ENCODE assay signal across 1 cellular context in the genomic region with DNA sequence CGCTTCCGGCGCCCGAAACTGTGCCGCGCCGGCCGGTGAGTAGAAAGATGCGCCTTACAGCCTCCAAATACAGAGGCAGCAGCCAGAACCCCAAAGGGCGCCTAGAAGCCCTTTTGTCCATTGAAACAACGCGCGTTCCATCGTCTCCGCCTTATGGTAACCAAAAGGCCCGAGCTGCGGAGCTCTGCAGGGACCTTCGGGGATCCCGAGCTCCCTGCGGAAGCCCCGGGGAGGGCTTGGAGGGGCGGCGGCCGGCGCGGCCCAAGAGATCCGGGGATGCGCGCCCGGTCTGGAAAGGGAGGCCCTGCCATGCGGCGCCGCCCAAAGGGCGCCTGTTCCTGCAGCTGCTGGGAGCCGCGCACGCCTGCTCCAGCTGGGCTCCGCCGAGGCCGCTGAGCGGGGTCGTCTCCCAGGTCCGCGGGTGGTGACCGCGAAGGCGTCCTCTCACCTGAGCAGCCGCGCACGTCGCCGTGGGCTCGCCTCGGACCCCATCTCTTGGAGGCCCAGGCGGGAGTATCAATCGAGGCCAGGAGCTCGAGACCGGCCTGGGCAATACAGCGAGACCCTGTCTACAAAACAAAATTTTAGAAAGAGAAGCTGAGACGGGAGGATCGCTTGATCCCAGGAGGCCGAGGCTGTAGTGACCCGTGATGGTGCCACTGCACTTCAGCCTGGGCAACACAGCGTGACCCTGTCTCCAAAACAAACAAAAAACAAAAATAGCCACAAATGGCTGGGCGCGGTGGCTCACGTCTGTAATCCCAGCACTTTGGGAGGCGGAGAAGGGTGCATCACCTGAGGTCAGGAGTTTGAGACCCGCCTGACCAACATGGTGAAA.
TF ChIP-seq lines count a peak whose summit lies in the region.

No MANE protein-coding gene starts in this region.

TF ChIP-seq in HEK293, 187 proteins besides CTCF, POLR2A, EP300 and RAD21 (continued from another document):
- no peak for TF ChIP-seq ZNF513 (tag by site-specific recombination; IDR thresholded peaks at IDR 0.05)
- TF ChIP-seq ZNF341 (tag by site-specific recombination; IDR thresholded peaks at IDR 0.05; ENCODE audit: low read depth) = 0 out of 2 replicates have a peak, but pooled peaks have one; percentile 37
- TF ChIP-seq ZNF169 (tag by site-specific recombination; IDR thresholded peaks at IDR 0.05) = 0 out of 2 replicates have a peak, but pooled peaks have one; percentile 20
- TF ChIP-seq ZNF202 (tag by site-specific recombination; IDR thresholded peaks at IDR 0.05; ENCODE audit: borderline replicate concordance) = no peak
- TF ChIP-seq, protein P1, sequence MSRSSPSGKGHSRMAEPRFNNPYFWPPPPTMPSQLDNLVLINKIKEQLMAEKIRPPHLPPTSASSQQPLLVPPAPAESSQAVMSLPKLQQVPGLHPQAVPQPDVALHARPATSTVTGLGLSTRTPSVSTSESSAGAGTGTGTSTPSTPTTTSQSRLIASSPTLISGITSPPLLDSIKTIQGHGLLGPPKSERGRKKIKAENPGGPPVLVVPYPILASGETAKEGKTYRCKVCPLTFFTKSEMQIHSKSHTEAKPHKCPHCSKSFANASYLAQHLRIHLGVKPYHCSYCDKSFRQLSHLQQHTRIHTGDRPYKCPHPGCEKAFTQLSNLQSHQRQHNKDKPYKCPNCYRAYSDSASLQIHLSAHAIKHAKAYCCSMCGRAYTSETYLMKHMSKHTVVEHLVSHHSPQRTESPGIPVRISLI (tag by site-specific recombination; IDR thresholded peaks at IDR 0.05) = no peak
- TF ChIP-seq ZNF610 (tag by site-specific recombination; IDR thresholded peaks at IDR 0.05; ENCODE audit: borderline replicate concordance) = no peak
- TF ChIP-seq ZNF747 (tag by site-specific recombination; IDR thresholded peaks at IDR 0.05) = no peak
